In the genomic region with DNA sequence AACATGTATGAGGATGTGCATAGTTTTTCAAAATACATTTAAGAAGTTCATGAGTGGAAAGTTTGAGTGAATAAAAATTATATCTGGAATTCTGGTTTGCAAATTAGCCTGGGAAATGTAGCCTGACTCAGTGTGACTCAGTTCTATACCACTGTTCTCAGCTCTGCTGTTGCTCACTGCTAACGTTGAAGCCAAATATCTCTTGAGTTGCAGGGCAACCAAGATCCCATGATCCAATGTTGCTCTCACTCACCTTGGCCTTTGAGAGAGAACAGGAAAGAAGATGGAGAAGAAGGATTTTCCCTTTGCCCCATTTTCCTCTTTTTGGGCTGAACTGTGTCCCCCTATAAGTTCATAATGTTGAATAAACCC, we compare ENCODE assay signal across 18 cellular contexts. TPM values are rescaled to one million over a fixed set of nuclear protein-coding genes. Genes with fewer than 3 reads are reported as not detected.
A peak's percentile ranks its signal among the peaks of the same experiment; 100 is the strongest.
DNase-seq lines count a peak whose midpoint lies in the region; ATAC-seq, FAIRE-seq and TF ChIP-seq lines count a peak whose summit lies in the region.
"Had no signal": no experiment of that assay in that cellular context is flagged by ENCODE, and none has a peak within 500 bp of the region (broad histone marks: within the 10 kb centered on the region; RNA-seq: fewer than 3 reads in every experiment).

No MANE protein-coding gene starts in this region.

- H2BK5ac ChIP-seq in IMR-90 (ENCODE audit: low read depth, low read length, poor library complexity, severe bottlenecking), result no peak overlapping the region

- H3K27me3 ChIP-seq in IMR-90 (ENCODE audit: control insufficient read depth, insufficient read depth, low read length) (peaks cover 15% of the 10 kb centered on the region), mammary epithelial cell (ENCODE audit: insufficient read depth, low read length) (no peaks in the 10 kb centered on the region)
- H3K27me3 ChIP-seq: body of pancreas had no signal

- no peak overlapping the region for H3K56ac ChIP-seq in IMR-90 (ENCODE audit: extremely low read depth, insufficient read depth, low read length)

- H3K27ac Mint-ChIP-seq in stimulated activated memory B cell treated with anti-CD40 and anti-IgM and Interleukin-4, amounts not matched to agents 10 μg/mL and 1 μg/mL and 100 μg/mL, for 72 hours, result no peak overlapping the region
- H3K27ac Mint-ChIP-seq: activated CD4-positive, alpha-beta memory T cell treated with anti-CD3 and anti-CD28 coated beads for 36 hours; naive thymus-derived CD4-positive, alpha-beta T cell had no signal

- H3K27me3 Mint-ChIP-seq in stimulated activated memory B cell treated with anti-CD40 and anti-IgM and Interleukin-4, amounts not matched to agents 10 μg/mL and 1 μg/mL and 100 μg/mL, for 72 hours, result peaks cover 15% of the 10 kb centered on the region
- H3K27me3 Mint-ChIP-seq: activated CD4-positive, alpha-beta memory T cell treated with anti-CD3 and anti-CD28 coated beads for 36 hours had no signal

- H3K9me3 ChIP-seq in IMR-90 (ENCODE audit: control insufficient read depth, insufficient read depth, low read length) (no peaks in the 10 kb centered on the region), mammary epithelial cell (replicated peaks; ENCODE audit: insufficient read depth, low read length) (no peaks in the 10 kb centered on the region), kidney (ENCODE audit: control insufficient read depth in 1 of 2, low read length in 2 of 2) (no peaks in the 10 kb centered on the region)
- H3K9me3 ChIP-seq: body of pancreas had no signal

- H3K4me2 ChIP-seq in IMR-90 (ENCODE audit: low read depth, low read length) (no peak overlapping the region), mammary epithelial cell (ENCODE audit: insufficient read depth, low read depth, low read length) (no peak overlapping the region)

- H2AK5ac ChIP-seq in IMR-90 (ENCODE audit: low read depth, low read length), result no peak overlapping the region

- in situ Hi-C loops in IMR-90 (cut with MboI; ENCODE audit: low sequenced_read_pairs), result no loop called here
- in situ Hi-C loops in mammary epithelial cell (cut with MboI; ENCODE audit: low sequenced_read_pairs in 2 of 2), result loop anchor here (25.0 kb wide), 2 partner anchors 104 to 354 kb away; no protein-coding TSS in a partner anchor

- BruUV-seq in IMR-90 (replicated peaks; lab: Mats Ljungman, UMichigan), result no TSS peak
- no TSS peak for BruUV-seq in mammary epithelial cell (replicated peaks; lab: Mats Ljungman, UMichigan)

- H2AK9ac ChIP-seq in IMR-90 (replicated peaks; ENCODE audit: low read depth, low read length, poor library complexity), result no peak overlapping the region

- H4K8ac ChIP-seq in IMR-90 (ENCODE audit: low read depth in 2 of 2, low read length in 2 of 2), result no peak overlapping the region

- H3K9me1 ChIP-seq in IMR-90 (ENCODE audit: insufficient read depth, low read length), result no peaks in the 10 kb centered on the region

- H3K14ac ChIP-seq in IMR-90 (replicated peaks; ENCODE audit: low read depth, low read length), result no peak overlapping the region

- no peak overlapping the region for H3K23ac ChIP-seq in IMR-90 (ENCODE audit: low read depth, low read length)

- WGBS in IMR-90 (ENCODE audit: extremely low coverage in 2 of 2, insufficient read length in 1 of 2), 2 experiments, result no CpG with 5 or more reads among the region's 1 CpG
- WGBS in mammary epithelial cell (ENCODE audit: low coverage, missing lambda C conversion rate), result 0% methylated on average over 1 of the region's 1 CpG

- H3K4me1 ChIP-seq in IMR-90 (ENCODE audit: control insufficient read depth, insufficient read depth, low read length) (peaks cover 13% of the 10 kb centered on the region), mammary epithelial cell (ENCODE audit: insufficient read depth, low read length) (peaks cover 13% of the 10 kb centered on the region), kidney (ENCODE audit: control insufficient read depth in 1 of 2, insufficient read depth in 1 of 2, low read depth in 1 of 2, low read length in 2 of 2) (peaks cover 0 to 4% of the 10 kb centered on the region in 2 donors)

- no peak for TF ChIP-seq POLR2A in IMR-90 (IDR thresholded peaks at IDR 0.05; ENCODE audit: low read depth, low read length)

- H4K91ac ChIP-seq in IMR-90 (ENCODE audit: insufficient read depth, low read depth, low read length), result no peak overlapping the region

- H3K79me1 ChIP-seq in IMR-90 (ENCODE audit: low read depth in 1 of 2, low read length in 2 of 2), result no peaks in the 10 kb centered on the region

- H3K36me3 ChIP-seq in IMR-90 (ENCODE audit: control insufficient read depth, insufficient read depth, low read length), result no peaks in the 10 kb centered on the region
- no peaks in the 10 kb centered on the region for H3K36me3 ChIP-seq in mammary epithelial cell (ENCODE audit: insufficient read depth, low read length)
- H3K36me3 ChIP-seq in kidney (ENCODE audit: control insufficient read depth in 1 of 2, insufficient read depth in 2 of 2, low read length in 2 of 2), result no peaks in the 10 kb centered on the region

- H3K18ac ChIP-seq in IMR-90 (ENCODE audit: low read depth, low read length), result no peak overlapping the region

- H3K4me1 Mint-ChIP-seq in stimulated activated memory B cell treated with anti-CD40 and anti-IgM and Interleukin-4, amounts not matched to agents 10 μg/mL and 1 μg/mL and 100 μg/mL, for 72 hours, result peaks cover 36% of the 10 kb centered on the region

- TF ChIP-seq RAD21 in IMR-90 (IDR thresholded peaks at IDR 0.05; ENCODE audit: low read length), result no peak

- H2BK15ac ChIP-seq in IMR-90 (ENCODE audit: low read depth, low read length), result no peak overlapping the region

- no peak overlapping the region for H3K27ac ChIP-seq in IMR-90 (ENCODE audit: insufficient read depth, low read length)
- H3K27ac ChIP-seq in mammary epithelial cell (ENCODE audit: insufficient read depth, low read depth, low read length), result peak overlapping the region; percentile 23
- H3K27ac ChIP-seq in kidney (ENCODE audit: low read depth in 2 of 2, low read length in 2 of 2), result no peak overlapping the region
- H3K27ac ChIP-seq: body of pancreas, C4-2B had no signal

- H3K4me3 Mint-ChIP-seq in stimulated activated memory B cell treated with anti-CD40 and anti-IgM and Interleukin-4, amounts not matched to agents 10 μg/mL and 1 μg/mL and 100 μg/mL, for 72 hours, result no peak overlapping the region
- H3K4me3 Mint-ChIP-seq: activated CD4-positive, alpha-beta memory T cell treated with anti-CD3 and anti-CD28 coated beads for 36 hours; naive thymus-derived CD4-positive, alpha-beta T cell had no signal

- POLR2A ChIA-PET in IMR-90 (lab: Charles Lee; ENCODE audit: unreplicated experiment), result no interaction called here

- H4K5ac ChIP-seq in IMR-90 (ENCODE audit: low read depth, low read length), result no peak overlapping the region

- dilution Hi-C loops in IMR-90 (cut with HindIII; ENCODE audit: low sequenced_read_pairs, unreplicated experiment) (no loop called here), mammary epithelial cell (cut with HindIII; ENCODE audit: low sequenced_read_pairs) (no loop called here)

- DNase-seq in Daoy (ENCODE audit: low read depth) (peak; percentile 54), IMR-90 (peak; percentile 82), mammary epithelial cell (peak; percentile 86), kidney tubule cell (ENCODE audit: low spot score) (peak; percentile 79), kidney (no peak)
- no peak for DNase-seq in stimulated activated CD4-positive, alpha-beta T cell treated with anti-CD3 and anti-CD28 coated beads, Interleukin-1b, Interleukin-23, amount 100 ng/mL, for 48 hours
- DNase-seq: activated CD4-positive, alpha-beta memory T cell treated with anti-CD3 and anti-CD28 coated beads for 36 hours; body of pancreas; MM.1S; naive thymus-derived CD4-positive, alpha-beta T cell; NCI-H187 treated with DMSO at 0.1 percent for 48 hours; NCI-H526 treated with DMSO at 0.1 percent for 48 hours; substantia nigra had no signal

- H3K36me3 Mint-ChIP-seq in stimulated activated memory B cell treated with anti-CD40 and anti-IgM and Interleukin-4, amounts not matched to agents 10 μg/mL and 1 μg/mL and 100 μg/mL, for 72 hours, result no peaks in the 10 kb centered on the region

- H2BK120ac ChIP-seq in IMR-90 (ENCODE audit: low read depth, low read length), result no peak overlapping the region

- no peak; the same call in 1 of the 2 replicates for ATAC-seq in IMR-90 (ENCODE audit: low read depth)
- no peak for ATAC-seq in stimulated activated memory B cell treated with anti-CD40 and anti-IgM and Interleukin-4, amounts not matched to agents 10 μg/mL and 1 μg/mL and 100 μg/mL, for 72 hours
- ATAC-seq: body of pancreas; naive thymus-derived CD4-positive, alpha-beta T cell; Panc1 had no signal

- CTCF ChIA-PET in IMR-90 (lab: Yijun Ruan, JAX) (interaction anchor here (0.5 kb wide), 1 partner anchor 514 kb away, joined by 3 read pairs; no protein-coding TSS in a partner anchor), mammary epithelial cell (lab: Charles Lee; ENCODE audit: low non-redundant PET) (interaction anchor here (0.7 kb wide), 2 partner anchors 44 to 66 kb away, joined by 3 to 5 read pairs; partner anchors contain the start of gene TAP2)

- H3K9me3 Mint-ChIP-seq in stimulated activated memory B cell treated with anti-CD40 and anti-IgM and Interleukin-4, amounts not matched to agents 10 μg/mL and 1 μg/mL and 100 μg/mL, for 72 hours, result no peaks in the 10 kb centered on the region
- H3K9me3 Mint-ChIP-seq: activated CD4-positive, alpha-beta memory T cell treated with anti-CD3 and anti-CD28 coated beads for 36 hours; naive thymus-derived CD4-positive, alpha-beta T cell had no signal

- H3K79me2 ChIP-seq in mammary epithelial cell (ENCODE audit: insufficient read depth, low read length), result no peaks in the 10 kb centered on the region

- H3K4ac ChIP-seq in IMR-90 (ENCODE audit: low read depth, low read length), result no peak overlapping the region

- no peak overlapping the region for H2AFZ ChIP-seq in IMR-90 (replicated peaks; ENCODE audit: low read length, poor library complexity)
- no peak overlapping the region for H2AFZ ChIP-seq in mammary epithelial cell (ENCODE audit: low read depth, low read length)

- no peak for FAIRE-seq in kidney (lab: Jason Lieb, UNC)
- FAIRE-seq: H1, HTR-8/SVneo had no signal

- no peak overlapping the region for H3K9ac ChIP-seq in IMR-90 (ENCODE audit: low read depth, low read length)
- H3K9ac ChIP-seq in mammary epithelial cell (ENCODE audit: insufficient read depth, low read length), result no peak overlapping the region
- H3K9ac ChIP-seq in kidney (ENCODE audit: low read length in 2 of 2), result no peak overlapping the region

- no peak overlapping the region for H2BK20ac ChIP-seq in IMR-90 (ENCODE audit: low read depth, low read length)

- TF ChIP-seq CTCF in IMR-90 (conservative IDR thresholded peaks at IDR 0.05; ENCODE audit: low read depth, low read length) (no peak), mammary epithelial cell (conservative IDR thresholded peaks at IDR 0.05 in 1 of 2, IDR thresholded peaks at IDR 0.05 in 1 of 2; ENCODE audit: extremely low read depth in 1 of 2, insufficient read depth in 1 of 2, low read depth in 1 of 2, low read length in 2 of 2) (no peak), kidney (IDR thresholded peaks at IDR 0.05; ENCODE audit: borderline replicate concordance, extremely low read depth, insufficient read depth) (no peak)

- H3K4me3 ChIP-seq in IMR-90 (ENCODE audit: insufficient read depth, low read depth, low read length) (no peak overlapping the region), mammary epithelial cell (replicated peaks in 1 of 3; ENCODE audit: insufficient read depth in 1 of 3, low read depth in 2 of 3, low read length in 3 of 3) (no peak overlapping the region), kidney (ENCODE audit: low read length in 2 of 2) (no peak overlapping the region)
- H3K4me3 ChIP-seq: body of pancreas had no signal

- intact Hi-C loops in IMR-90 (cut with micrococcal nuclease) (no loop called here), mammary epithelial cell (cut with micrococcal nuclease) (loop anchor here (10.0 kb wide), 1 partner anchor 202 kb away; no protein-coding TSS in a partner anchor), kidney (cut with DNase I) (no loop called here)

- H4K20me1 ChIP-seq in IMR-90 (ENCODE audit: insufficient read depth, low read length), result no peaks in the 10 kb centered on the region
- H4K20me1 ChIP-seq in mammary epithelial cell (ENCODE audit: insufficient read depth, low read length), result no peaks in the 10 kb centered on the region

RNA-seq across cellular contexts. Expression of gene PSMB9, which starts 28.9 kb away (rescaled TPM):
- 76.5 and 99.3 TPM in 2 replicates for total RNA-seq in Daoy (2014; rRNA removed; shearing (Covaris generic))
- total RNA-seq in IMR-90 (2012; rRNA removed) (8.3 and 9.0 TPM in 2 replicates), mammary epithelial cell (10 to 100 TPM in 1 of 2 donors, 1 to 10 TPM in 1; 2.7 to 10.1 TPM), kidney (56.6 TPM)
- polyA plus RNA-seq in IMR-90 (2012; rRNA removed) (12.6 and 12.8 TPM in 2 replicates), mammary epithelial cell (19.0 TPM), kidney (ENCODE audit: insufficient read depth, low read depth, low replicate concordance) (52.8 TPM)
- 30.6 and 37.1 TPM in 2 replicates for polyA plus RNA-seq in IMR-90 (2012; cell fraction: cytosol; rRNA removed)
- 7.0 and 9.8 TPM in 2 replicates for polyA plus RNA-seq in IMR-90 (2012; cell fraction: nucleus; rRNA removed; ENCODE audit: low replicate concordance)
- polyA minus RNA-seq in mammary epithelial cell, result 10.5 TPM

RNA-seq across cellular contexts. Expression of gene TAP1, which starts 29.4 kb away (rescaled TPM):
- 74.7 and 78.8 TPM in 2 replicates for total RNA-seq in Daoy (2014; rRNA removed; shearing (Covaris generic))
- total RNA-seq in IMR-90 (2012; rRNA removed) (20.8 and 27.6 TPM in 2 replicates), mammary epithelial cell (10 to 100 TPM; 49.2 to 50.1 TPM), kidney (45.4 TPM)
- polyA plus RNA-seq in IMR-90 (2012; rRNA removed) (19.5 and 20.1 TPM in 2 replicates), mammary epithelial cell (35.5 TPM), kidney (ENCODE audit: insufficient read depth, low read depth, low replicate concordance) (32.1 TPM)
- polyA plus RNA-seq in IMR-90 (2012; cell fraction: cytosol; rRNA removed), result 19.7 and 20.0 TPM in 2 replicates
- 21.4 and 21.6 TPM in 2 replicates for polyA plus RNA-seq in IMR-90 (2012; cell fraction: nucleus; rRNA removed; ENCODE audit: low replicate concordance)
- polyA minus RNA-seq in mammary epithelial cell, result 37.7 TPM

RNA-seq across cellular contexts. Expression of gene PSMB8, which starts 39.0 kb away (rescaled TPM):
- total RNA-seq in Daoy (2014; rRNA removed; shearing (Covaris generic)), result 108 and 133 TPM in 2 replicates
- total RNA-seq in IMR-90 (2012; rRNA removed) (26.1 and 33.3 TPM in 2 replicates), mammary epithelial cell (10 to 100 TPM; 21.0 to 29.2 TPM), kidney (79.6 TPM)
- polyA plus RNA-seq in IMR-90 (2012; rRNA removed) (31.6 and 31.8 TPM in 2 replicates), mammary epithelial cell (48.2 TPM), kidney (ENCODE audit: insufficient read depth, low read depth, low replicate concordance) (90.6 TPM)
- polyA plus RNA-seq in IMR-90 (2012; cell fraction: cytosol; rRNA removed), result 33.5 and 40.4 TPM in 2 replicates
- polyA plus RNA-seq in IMR-90 (2012; cell fraction: nucleus; rRNA removed; ENCODE audit: low replicate concordance), result 20.8 and 36.5 TPM in 2 replicates
- 35.2 TPM for polyA minus RNA-seq in mammary epithelial cell

RNA-seq across cellular contexts. Expression of gene TAP2, which starts 44.3 kb away (rescaled TPM):
- total RNA-seq in Daoy (2014; rRNA removed; shearing (Covaris generic)), result 41.9 and 183 TPM in 2 replicates
- total RNA-seq in IMR-90 (2012; rRNA removed) (6.6 and 8.1 TPM in 2 replicates), mammary epithelial cell (10 to 100 TPM; 41.8 to 63.4 TPM), kidney (37.6 TPM)
- polyA plus RNA-seq in IMR-90 (2012; rRNA removed) (11.4 and 13.4 TPM in 2 replicates), mammary epithelial cell (23.4 TPM), kidney (ENCODE audit: insufficient read depth, low read depth, low replicate concordance) (25.4 TPM)
- polyA plus RNA-seq in IMR-90 (2012; cell fraction: cytosol; rRNA removed), result 4.5 and 4.7 TPM in 2 replicates
- 12.5 and 26.9 TPM in 2 replicates for polyA plus RNA-seq in IMR-90 (2012; cell fraction: nucleus; rRNA removed; ENCODE audit: low replicate concordance)
- 143 TPM for polyA minus RNA-seq in mammary epithelial cell

RNA-seq across cellular contexts. Expression of gene HLA-DMB, which starts 58.0 kb away (rescaled TPM):
- total RNA-seq in Daoy (2014; rRNA removed; shearing (Covaris generic)), result 0.23 and 3.2 TPM in 2 replicates
- 0.18 and 0.28 TPM in 2 replicates for total RNA-seq in IMR-90 (2012; rRNA removed)
- polyA plus RNA-seq in IMR-90 (2012; rRNA removed), result 0.19 and 0.20 TPM in 2 replicates
- polyA plus RNA-seq in IMR-90 (2012; cell fraction: cytosol; rRNA removed), result 0.10 and 0.18 TPM in 2 replicates
- polyA plus RNA-seq in IMR-90 (2012; cell fraction: nucleus; rRNA removed; ENCODE audit: low replicate concordance), result 0.14 and 0.15 TPM in 2 replicates
- not detected for total RNA-seq in mammary epithelial cell
- polyA plus RNA-seq in mammary epithelial cell, result 0.03 TPM
- polyA minus RNA-seq in mammary epithelial cell, result not detected
- total RNA-seq in kidney, result 78.0 TPM
- 45.5 TPM for polyA plus RNA-seq in kidney (ENCODE audit: insufficient read depth, low read depth, low replicate concordance)

Comparison
In these comparisons a context has a peak if more than half of its experiments do, and no peak if none do; other contexts are left out.
1. DNase-seq: peak in Daoy (single experiment), IMR-90 (single experiment), mammary epithelial cell (single experiment) and kidney tubule cell (single experiment); none in kidney (single experiment) and stimulated activated CD4-positive, alpha-beta T cell treated with anti-CD3 and anti-CD28 coated beads, Interleukin-1b, Interleukin-23, amount 100 ng/mL, for 48 hours (single experiment).